ENCODE assay signal across 7 cellular contexts in genomic region chr4:103052779-103053178, GRCh38.
"Had no signal": no experiment of that assay in that cellular context is flagged by ENCODE, and none has a peak within 500 bp of the region (broad histone marks: within the 10 kb centered on the region; RNA-seq: fewer than 3 reads in every experiment).

No MANE protein-coding gene starts in this region.

- H3K27ac ChIP-seq: GM23248, HL-60 had no signal

- FAIRE-seq: HepG2 had no signal

- H3K9ac ChIP-seq: GM23248 had no signal

- ATAC-seq: HepG2 had no signal

- H3K4me3 ChIP-seq: GM23248 had no signal

- DNase-seq: GM23248, GOT3, H7, HCEC 1CT, KBM-7 had no signal

- H2AFZ ChIP-seq: GM23248 had no signal
